8 cellular contexts compared by ENCODE assay signal in the genomic region with DNA sequence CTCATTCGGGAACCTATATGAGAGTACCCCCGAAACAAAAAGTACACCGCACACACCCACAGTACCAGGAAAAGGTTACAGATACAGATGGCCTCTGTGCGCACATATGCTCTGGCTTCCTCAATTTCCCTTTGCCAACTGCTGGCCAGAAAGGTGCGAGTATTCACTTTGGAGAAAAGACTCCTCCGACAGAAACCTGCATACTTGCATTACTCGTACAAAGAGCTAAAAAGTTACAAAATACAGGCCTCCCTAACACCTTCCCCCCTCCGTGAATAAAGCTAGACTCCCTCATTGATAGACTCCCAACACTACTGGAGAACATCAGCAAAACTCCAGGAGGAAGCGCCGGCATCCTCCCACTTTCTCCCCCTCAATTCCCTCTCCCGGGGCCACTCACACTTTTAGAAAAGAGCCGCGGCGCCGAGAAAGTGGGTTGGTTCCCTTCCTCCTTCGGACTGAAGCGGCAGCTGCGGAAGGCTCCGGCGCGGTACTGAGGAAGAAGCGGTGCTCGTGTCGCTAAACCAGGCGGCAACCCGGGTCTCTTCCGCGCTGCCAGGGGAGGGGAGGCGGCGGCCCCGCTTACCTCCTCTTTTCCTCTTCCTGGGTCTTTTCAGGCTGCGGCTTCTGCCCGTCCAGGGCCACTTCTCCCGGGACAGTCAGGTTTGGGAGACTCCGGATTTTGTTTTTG. TPM values are rescaled to one million over a fixed set of nuclear protein-coding genes. Genes with fewer than 3 reads are reported as not detected.
A peak's percentile ranks its signal among the peaks of the same experiment; 100 is the strongest.
DNase-seq lines count a peak whose midpoint lies in the region; ATAC-seq and TF ChIP-seq lines count a peak whose summit lies in the region.

No MANE protein-coding gene starts in this region.

- CTCF ChIA-PET in Caco-2 (lab: Charles Lee), result no interaction called here

- H3K4me2 ChIP-seq in mesenchymal stem cell (ENCODE audit: low read length, poor library complexity, severe bottlenecking), result peak overlapping the region; percentile 72

- H3K27me3 ChIP-seq in Caco-2 (replicated peaks; ENCODE audit: control insufficient read depth, insufficient read depth, low read length) (no peaks in the 10 kb centered on the region), ectodermal cell (ENCODE audit: control insufficient read depth, insufficient read depth, low read length, poor library complexity, severe bottlenecking) (no peaks in the 10 kb centered on the region), mesenchymal stem cell (ENCODE audit: control insufficient read depth in 1 of 2, insufficient read depth in 1 of 2, low read length in 2 of 2) (no peaks in the 10 kb centered on the region)

- DNase-seq in Caco-2 (peak in 1 of 2 experiments; percentile 25), mesenchymal stem cell (peak; percentile 43), NCI-H524 treated with DMSO at 0.1 percent for 48 hours (lab: John Stamatoyannopoulos, UW) (no peak), ureter (ENCODE audit: low spot score) (no peak)
- peak; percentile 65 for DNase-seq in activated CD4-positive, alpha-beta T cell treated with anti-CD3 and anti-CD28 coated beads for 48 hours
- DNase-seq in stimulated activated effector memory CD8-positive, alpha-beta T cell treated with anti-CD3 and anti-CD28 coated beads, Interleukin-12 subunit alpha, Interleukin-12 subunit beta, amount 100 ng/mL, for 72 hours (ENCODE audit: low spot score in 2 of 2), result peak; percentile 35 to 77

- peak overlapping the region; percentile 93 for H3K4me3 ChIP-seq in Caco-2 (ENCODE audit: low read depth, low read length)
- peak overlapping the region; percentile 91 for H3K4me3 ChIP-seq in ectodermal cell (ENCODE audit: insufficient read depth, low read depth, low read length)
- H3K4me3 ChIP-seq in mesenchymal stem cell (ENCODE audit: insufficient read depth in 1 of 2, low read depth in 1 of 2, low read length in 2 of 2), result peak overlapping the region; percentile 87 to 97

- peaks cover 12% of the 10 kb centered on the region for H3K79me1 ChIP-seq in mesenchymal stem cell (replicated peaks; ENCODE audit: low read length, poor library complexity, severe bottlenecking)

- H2BK5ac ChIP-seq in mesenchymal stem cell (ENCODE audit: low read depth, low read length, poor library complexity, severe bottlenecking), result no peak overlapping the region

- no peak overlapping the region for H3K23ac ChIP-seq in mesenchymal stem cell (ENCODE audit: low read length in 2 of 2)

- TF ChIP-seq CTCF in Caco-2 (IDR thresholded peaks at IDR 0.05; ENCODE audit: insufficient read depth in 1 of 2, low read depth in 1 of 2, low read length in 1 of 2, severe bottlenecking in 1 of 2, unreplicated experiment in 1 of 2), result no peak

- H2BK15ac ChIP-seq in mesenchymal stem cell (ENCODE audit: low read depth, poor library complexity, severe bottlenecking), result no peak overlapping the region

- H3K9me3 Mint-ChIP-seq in Caco-2 (ENCODE audit: unreplicated experiment), result no peaks in the 10 kb centered on the region
- H3K9me3 Mint-ChIP-seq in stimulated activated effector memory CD8-positive, alpha-beta T cell treated with anti-CD3 and anti-CD28 coated beads, Interleukin-12 subunit alpha, Interleukin-12 subunit beta, amount 100 ng/mL, for 72 hours, result no peaks in the 10 kb centered on the region

- no peak overlapping the region for H3K4ac ChIP-seq in mesenchymal stem cell (ENCODE audit: low read depth in 1 of 2, low read length in 2 of 2)

- H4K91ac ChIP-seq in mesenchymal stem cell (ENCODE audit: low read length), result no peak overlapping the region

- H2AK5ac ChIP-seq in mesenchymal stem cell (ENCODE audit: low read length, severe bottlenecking), result no peak overlapping the region

- no peak overlapping the region for H4K8ac ChIP-seq in mesenchymal stem cell (ENCODE audit: low read length)

- peak overlapping the region; percentile 59 for H2AFZ ChIP-seq in mesenchymal stem cell (ENCODE audit: low read depth, low read length)

- TSS peak; percentile 63 for BruUV-seq in Caco-2 (replicated peaks; lab: Mats Ljungman, UMichigan)

- ATAC-seq in stimulated activated effector memory CD8-positive, alpha-beta T cell treated with anti-CD3 and anti-CD28 coated beads, Interleukin-12 subunit alpha, Interleukin-12 subunit beta, amount 100 ng/mL, for 72 hours, result no peak

- H2BK12ac ChIP-seq in mesenchymal stem cell (ENCODE audit: low read length in 2 of 2), result no peak overlapping the region

- H3K4me1 ChIP-seq in Caco-2, result peaks cover 11% of the 10 kb centered on the region
- H3K4me1 ChIP-seq in ectodermal cell (ENCODE audit: control insufficient read depth, insufficient read depth, low read length), result peaks cover 18% of the 10 kb centered on the region
- H3K4me1 ChIP-seq in mesenchymal stem cell (ENCODE audit: control insufficient read depth, insufficient read depth, low read depth, low read length), result peaks cover 4% of the 10 kb centered on the region

- intact Hi-C loops in Caco-2 (cut with micrococcal nuclease; ENCODE audit: unreplicated experiment), result loop anchor here (5.0 kb wide), 2 partner anchors 32 to 38 kb away; no protein-coding TSS in a partner anchor

- peak overlapping the region; percentile 85 for H3K27ac Mint-ChIP-seq in Caco-2 (ENCODE audit: unreplicated experiment)
- peak overlapping the region; percentile 91 for H3K27ac Mint-ChIP-seq in stimulated activated effector memory CD8-positive, alpha-beta T cell treated with anti-CD3 and anti-CD28 coated beads, Interleukin-12 subunit alpha, Interleukin-12 subunit beta, amount 100 ng/mL, for 72 hours

- 4% methylated on average over 35 of the region's 35 CpGs for WGBS in ectodermal cell, 2 experiments
- WGBS in mesenchymal stem cell, result 4% methylated on average over 24 of the region's 35 CpGs

- H3K14ac ChIP-seq in mesenchymal stem cell (ENCODE audit: low read length in 2 of 2), result peak overlapping the region in 1 of 2 experiments; percentile 65

- H3K36me3 Mint-ChIP-seq in Caco-2 (ENCODE audit: insufficient read depth, unreplicated experiment), result peaks cover 17% of the 10 kb centered on the region
- peaks cover 43% of the 10 kb centered on the region for H3K36me3 Mint-ChIP-seq in stimulated activated effector memory CD8-positive, alpha-beta T cell treated with anti-CD3 and anti-CD28 coated beads, Interleukin-12 subunit alpha, Interleukin-12 subunit beta, amount 100 ng/mL, for 72 hours

- H3K4me1 Mint-ChIP-seq in Caco-2 (ENCODE audit: low read depth, unreplicated experiment), result peaks cover 16% of the 10 kb centered on the region
- H3K4me1 Mint-ChIP-seq in stimulated activated effector memory CD8-positive, alpha-beta T cell treated with anti-CD3 and anti-CD28 coated beads, Interleukin-12 subunit alpha, Interleukin-12 subunit beta, amount 100 ng/mL, for 72 hours, result peaks cover 65% of the 10 kb centered on the region

- H3K4me3 Mint-ChIP-seq in Caco-2 (ENCODE audit: unreplicated experiment), result peak overlapping the region; percentile 98
- H3K4me3 Mint-ChIP-seq in stimulated activated effector memory CD8-positive, alpha-beta T cell treated with anti-CD3 and anti-CD28 coated beads, Interleukin-12 subunit alpha, Interleukin-12 subunit beta, amount 100 ng/mL, for 72 hours, result peak overlapping the region; percentile 99

- peak overlapping the region; percentile 92 for H3K9ac ChIP-seq in mesenchymal stem cell (ENCODE audit: low read length)

- no peak overlapping the region for H2BK120ac ChIP-seq in mesenchymal stem cell (ENCODE audit: low read depth, low read length)

- H3K36me3 ChIP-seq in Caco-2 (ENCODE audit: control insufficient read depth, insufficient read depth, low read length) (no peaks in the 10 kb centered on the region), KOPT-K1 (ENCODE audit: insufficient read depth, low read length) (peaks cover 44% of the 10 kb centered on the region), ectodermal cell (ENCODE audit: control insufficient read depth, insufficient read depth, low read length) (peaks cover 6% of the 10 kb centered on the region), mesenchymal stem cell (ENCODE audit: control insufficient read depth in 1 of 2, insufficient read depth in 2 of 2, low read depth in 1 of 2, low read length in 2 of 2) (peaks cover under 1 to 4% of the 10 kb centered on the region in 2 experiments)

- POLR2A ChIA-PET in Caco-2 (lab: Charles Lee), result no interaction called here

- H3K27me3 Mint-ChIP-seq in Caco-2 (ENCODE audit: insufficient read depth, unreplicated experiment), result no peaks in the 10 kb centered on the region

- no peak overlapping the region for H3K18ac ChIP-seq in mesenchymal stem cell (ENCODE audit: low read depth in 1 of 2, low read length in 2 of 2)

- H3K27ac ChIP-seq in KOPT-K1 (ENCODE audit: low read depth, low read length, poor library complexity, severe bottlenecking) (peak overlapping the region; percentile 99), ectodermal cell (ENCODE audit: insufficient read depth, low read depth, low read length, poor library complexity, severe bottlenecking) (no peak overlapping the region), mesenchymal stem cell (ENCODE audit: low read length, poor library complexity, severe bottlenecking) (no peak overlapping the region)

- 0 out of 2 replicates have a peak, but pooled peaks cover 1% of the 10 kb centered on the region for H3K9me3 ChIP-seq in Caco-2
- peaks cover 6% of the 10 kb centered on the region for H3K9me3 ChIP-seq in KOPT-K1 (ENCODE audit: insufficient read depth, low read length, poor library complexity, severe bottlenecking)
- no peaks in the 10 kb centered on the region for H3K9me3 ChIP-seq in ectodermal cell (ENCODE audit: control insufficient read depth, low read length)
- no peaks in the 10 kb centered on the region for H3K9me3 ChIP-seq in mesenchymal stem cell (ENCODE audit: control insufficient read depth, low read length)

RNA-seq across cellular contexts. Expression of gene FBXW7, which starts 1.2 kb away (rescaled TPM):
- 34.1 and 36.1 TPM in 2 replicates for total RNA-seq in Caco-2 (2022)
- polyA plus RNA-seq in ectodermal cell (2013, experiment 1 of 4), result 19.9 TPM
- 22.6 TPM for polyA plus RNA-seq in ectodermal cell (2013, experiment 2 of 4)
- 15.5 TPM for polyA plus RNA-seq in ectodermal cell (2013, experiment 3 of 4)
- 22.5 TPM for polyA plus RNA-seq in ectodermal cell (2013, experiment 4 of 4)
- 9.4 TPM for polyA plus RNA-seq in mesenchymal stem cell (2013, experiment 1 of 2)
- 10.5 TPM for polyA plus RNA-seq in mesenchymal stem cell (2013, experiment 2 of 2)
- 70.3 TPM for total RNA-seq in ureter

Comparison
In these comparisons a context has a peak if more than half of its experiments do, and no peak if none do; other contexts are left out.
1. DNase-seq: peak in activated CD4-positive, alpha-beta T cell treated with anti-CD3 and anti-CD28 coated beads for 48 hours (single experiment), mesenchymal stem cell (single experiment) and stimulated activated effector memory CD8-positive, alpha-beta T cell treated with anti-CD3 and anti-CD28 coated beads, Interleukin-12 subunit alpha, Interleukin-12 subunit beta, amount 100 ng/mL, for 72 hours (2 of 2); none in NCI-H524 treated with DMSO at 0.1 percent for 48 hours (single experiment) and ureter (single experiment).
2. Peak in every context shown above with its lines, with median percentiles within 50 percentile points of each other: H3K4me3 ChIP-seq.